28 cellular contexts compared by ENCODE assay signal in the genomic region with DNA sequence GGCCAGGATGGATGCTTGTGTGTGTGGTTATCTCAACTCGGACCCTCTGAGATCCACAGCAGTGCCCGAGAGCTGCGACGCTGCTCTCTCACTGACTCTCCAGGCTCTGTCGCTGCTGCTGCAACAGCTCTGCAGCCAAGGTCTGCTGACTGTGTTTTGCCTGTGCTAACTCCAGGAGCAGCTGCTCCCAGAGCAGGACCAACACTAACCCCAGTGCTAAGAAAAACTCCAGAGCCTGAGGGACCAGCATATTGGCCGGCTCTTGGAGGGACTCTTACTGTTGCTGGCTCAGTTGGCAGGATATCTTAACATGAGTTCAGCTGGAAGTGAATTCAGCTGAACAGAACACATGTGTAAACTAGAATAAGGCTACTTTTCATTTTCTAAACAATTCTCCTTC. TPM values are rescaled to one million over a fixed set of nuclear protein-coding genes. Genes with fewer than 3 reads are reported as not detected.
"Had no signal": no experiment of that assay in that cellular context is flagged by ENCODE, and none has a peak within 500 bp of the region (broad histone marks: within the 10 kb centered on the region; RNA-seq: fewer than 3 reads in every experiment).

No MANE protein-coding gene starts in this region.

- H3K9me3 ChIP-seq: lower lobe of right lung, ovary, right lobe of liver, stomach, testis, tibial artery, upper lobe of right lung had no signal

- H3K4me3 ChIP-seq: lower lobe of right lung, ovary, right atrium auricular region, right lobe of liver, skin epidermis, stomach, testis, tibial artery, upper lobe of right lung had no signal

- DNase-seq: hypothalamus; immature natural killer cell; kidney; lower lobe of right lung; mammary epithelial cell; mesenchymal stem cell; naive thymus-derived CD4-positive, alpha-beta T cell; ovary; right lobe of liver; stimulated activated CD4-positive, alpha-beta T cell treated with anti-CD3 and anti-CD28 coated beads, Interleukin-12 subunit alpha, Interleukin-12 subunit beta, amount 100 ng/mL, for 4 hours; stimulated activated CD4-positive, alpha-beta T cell treated with anti-CD3 and anti-CD28 coated beads, Interleukin-15, amount 100 ng/mL, for 24 hours; stimulated activated CD4-positive, alpha-beta T cell treated with anti-CD3 and anti-CD28 coated beads, Interleukin-2, amount 100 ng/mL, for 24 hours; stimulated activated CD4-positive, alpha-beta T cell treated with anti-CD3 and anti-CD28 coated beads, Interleukin-4, amount 100 ng/mL, for 1 hour; stimulated activated naive B cell treated with anti-CD40 and anti-IgM and Interleukin-4, amounts not matched to agents 10 μg/mL and 1 μg/mL and 100 μg/mL, for 72 hours; stimulated activated naive CD8-positive, alpha-beta T cell treated with anti-CD3 and anti-CD28 coated beads, Interleukin-15, Interleukin-2, amounts not matched to agents 100 U/mL and 50 U/mL, for 24 hours; stomach; testis; tibial artery; upper lobe of right lung had no signal

- H3K36me3 ChIP-seq: lower lobe of right lung, ovary, right atrium auricular region, right lobe of liver, stomach, tibial artery, upper lobe of right lung had no signal

- H3K27me3 ChIP-seq: ovary, right atrium auricular region, right lobe of liver, testis, tibial artery had no signal

- ATAC-seq: left lobe of liver; lower lobe of right lung; naive thymus-derived CD4-positive, alpha-beta T cell; right lobe of liver; stimulated activated naive B cell treated with anti-CD40 and anti-IgM and Interleukin-4, amounts not matched to agents 10 μg/mL and 1 μg/mL and 100 μg/mL, for 72 hours; stimulated activated naive CD8-positive, alpha-beta T cell treated with anti-CD3 and anti-CD28 coated beads, Interleukin-15, Interleukin-2, amounts not matched to agents 100 U/mL and 50 U/mL, for 24 hours; upper lobe of right lung had no signal

- H3K27ac ChIP-seq: lower lobe of right lung, ovary, right atrium auricular region, right lobe of liver, skin epidermis, stomach, testis, tibial artery, upper lobe of right lung had no signal

- H3K4me1 ChIP-seq: lower lobe of right lung, right atrium auricular region, right lobe of liver, stomach, testis, tibial artery, upper lobe of right lung had no signal

RNA-seq across cellular contexts. Expression of a gene that starts 4.4 kb away (rescaled TPM):
- total RNA-seq: kidney; left lobe of liver; liver; lower lobe of right lung; mammary epithelial cell; naive thymus-derived CD4-positive, alpha-beta T cell; natural killer cell treated with Interleukin-12 subunit alpha and Interleukin-12 subunit beta and Interleukin-15 and Interleukin-18, amount 100 ng/mL, for 72 hours; omental fat pad; ovary; progenitor cell of endocrine pancreas; pulmonary artery endothelial cell; renal cortical epithelial cell; right atrium auricular region; right lobe of liver; stomach; testis; upper lobe of right lung had no signal

RNA-seq across cellular contexts. Expression of a gene that starts 6.5 kb away (rescaled TPM):
- total RNA-seq: kidney; left lobe of liver; liver; lower lobe of right lung; mammary epithelial cell; naive thymus-derived CD4-positive, alpha-beta T cell; natural killer cell treated with Interleukin-12 subunit alpha and Interleukin-12 subunit beta and Interleukin-15 and Interleukin-18, amount 100 ng/mL, for 72 hours; omental fat pad; ovary; progenitor cell of endocrine pancreas; pulmonary artery endothelial cell; renal cortical epithelial cell; right atrium auricular region; right lobe of liver; stomach; testis; upper lobe of right lung had no signal

RNA-seq across cellular contexts. Expression of a gene that starts 16.3 kb away (rescaled TPM):
- total RNA-seq: kidney; left lobe of liver; liver; lower lobe of right lung; mammary epithelial cell; naive thymus-derived CD4-positive, alpha-beta T cell; natural killer cell treated with Interleukin-12 subunit alpha and Interleukin-12 subunit beta and Interleukin-15 and Interleukin-18, amount 100 ng/mL, for 72 hours; omental fat pad; ovary; progenitor cell of endocrine pancreas; pulmonary artery endothelial cell; renal cortical epithelial cell; right atrium auricular region; right lobe of liver; stomach; testis; upper lobe of right lung had no signal

RNA-seq across cellular contexts. Expression of a gene that starts 18.7 kb away (rescaled TPM):
- total RNA-seq: kidney; left lobe of liver; liver; lower lobe of right lung; mammary epithelial cell; naive thymus-derived CD4-positive, alpha-beta T cell; natural killer cell treated with Interleukin-12 subunit alpha and Interleukin-12 subunit beta and Interleukin-15 and Interleukin-18, amount 100 ng/mL, for 72 hours; omental fat pad; ovary; progenitor cell of endocrine pancreas; pulmonary artery endothelial cell; renal cortical epithelial cell; right atrium auricular region; right lobe of liver; stomach; testis; upper lobe of right lung had no signal

RNA-seq across cellular contexts. Expression of a gene that starts 28.5 kb away (rescaled TPM):
- total RNA-seq: kidney; left lobe of liver; liver; lower lobe of right lung; mammary epithelial cell; naive thymus-derived CD4-positive, alpha-beta T cell; natural killer cell treated with Interleukin-12 subunit alpha and Interleukin-12 subunit beta and Interleukin-15 and Interleukin-18, amount 100 ng/mL, for 72 hours; omental fat pad; ovary; progenitor cell of endocrine pancreas; pulmonary artery endothelial cell; renal cortical epithelial cell; right atrium auricular region; right lobe of liver; stomach; testis; upper lobe of right lung had no signal
